ENCODE assay signal across 1 cellular context in the genomic region with DNA sequence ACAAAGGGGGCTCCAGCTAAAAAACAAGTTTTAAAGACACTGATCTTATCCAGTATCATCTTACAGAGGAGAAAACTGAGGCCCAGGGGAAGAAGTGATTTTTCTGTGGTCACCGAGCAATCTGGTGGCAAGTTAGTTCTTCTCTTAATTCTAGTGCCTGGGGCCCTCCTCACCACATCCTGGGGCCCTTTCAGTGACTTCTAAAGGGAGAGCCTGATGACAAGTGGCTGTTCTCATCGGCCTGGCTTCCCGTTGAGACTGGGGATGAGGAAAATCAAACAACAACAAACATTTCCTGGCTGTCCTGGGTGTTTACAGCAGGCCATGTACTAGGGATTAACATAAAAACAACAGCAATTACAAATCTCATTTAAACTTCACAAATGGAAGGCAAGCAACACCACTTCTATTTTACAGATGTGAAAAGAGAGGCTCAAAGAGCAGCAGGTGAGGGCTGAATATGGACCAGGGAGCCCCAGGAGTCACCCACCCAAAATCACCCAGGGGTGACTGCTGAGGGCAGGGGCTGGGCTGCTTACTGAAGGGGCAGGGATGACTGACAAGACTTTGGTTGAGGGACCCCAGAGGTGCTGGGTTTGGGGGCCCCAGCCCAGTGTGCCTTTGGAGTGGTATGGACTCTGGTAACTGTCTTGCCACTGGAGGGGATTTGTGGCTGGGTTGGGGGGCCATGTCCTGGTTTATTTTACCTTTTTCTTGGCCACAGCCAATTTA.
TF ChIP-seq lines count a peak whose summit lies in the region.

No MANE protein-coding gene starts in this region.

TF ChIP-seq in H1, 55 proteins besides CTCF, POLR2A, EP300 and RAD21 (continued from another document):
- TF ChIP-seq SUZ12 (IDR thresholded peaks at IDR 0.05; ENCODE audit: low read length) (no peak), NANOG (IDR thresholded peaks at IDR 0.05; ENCODE audit: insufficient read depth, low read depth, low read length, poor library complexity, severe bottlenecking) (no peak), HDAC6 (IDR thresholded peaks at IDR 0.05; ENCODE audit: low read depth, low read length) (no peak), SP1 (IDR thresholded peaks at IDR 0.05; ENCODE audit: low read depth, low read length) (no peak), JUN (IDR thresholded peaks at IDR 0.05; ENCODE audit: low read depth, low read length) (no peak), BRCA1 (IDR thresholded peaks at IDR 0.05; ENCODE audit: low read depth, low read length) (no peak), MAFK (IDR thresholded peaks at IDR 0.05; ENCODE audit: low read depth, low read length) (no peak), SAP30 (IDR thresholded peaks at IDR 0.05; ENCODE audit: insufficient read depth, insufficient replicate concordance, low read length) (no peak), TBP (IDR thresholded peaks at IDR 0.05; ENCODE audit: low read depth, low read length) (no peak), ZNF274 (IDR thresholded peaks at IDR 0.05; ENCODE audit: borderline replicate concordance, extremely low read depth, low read length) (no peak), BACH1 (IDR thresholded peaks at IDR 0.05; ENCODE audit: low read length) (no peak), YY1 (IDR thresholded peaks at IDR 0.05; ENCODE audit: low read depth, low read length) (no peak), SIN3A (conservative IDR thresholded peaks at IDR 0.05 in 1 of 2, IDR thresholded peaks at IDR 0.05 in 1 of 2; ENCODE audit: low read depth in 1 of 2, low read length in 2 of 2) (no peak), CHD1 (IDR thresholded peaks at IDR 0.05; ENCODE audit: low read depth, low read length) (no peak), GTF2F1 (IDR thresholded peaks at IDR 0.05; ENCODE audit: borderline replicate concordance, low read depth, low read length) (no peak), SP4 (IDR thresholded peaks at IDR 0.05; ENCODE audit: low read length) (no peak), RNF2 (IDR thresholded peaks at IDR 0.05; ENCODE audit: borderline replicate concordance, low read depth, low read length, missing control alignments, poor library complexity, severe bottlenecking) (no peak)
- TF ChIP-seq, protein P1, sequence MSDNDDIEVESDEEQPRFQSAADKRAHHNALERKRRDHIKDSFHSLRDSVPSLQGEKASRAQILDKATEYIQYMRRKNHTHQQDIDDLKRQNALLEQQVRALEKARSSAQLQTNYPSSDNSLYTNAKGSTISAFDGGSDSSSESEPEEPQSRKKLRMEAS (IDR thresholded peaks at IDR 0.05): no peak
- TF ChIP-seq, protein P2, sequence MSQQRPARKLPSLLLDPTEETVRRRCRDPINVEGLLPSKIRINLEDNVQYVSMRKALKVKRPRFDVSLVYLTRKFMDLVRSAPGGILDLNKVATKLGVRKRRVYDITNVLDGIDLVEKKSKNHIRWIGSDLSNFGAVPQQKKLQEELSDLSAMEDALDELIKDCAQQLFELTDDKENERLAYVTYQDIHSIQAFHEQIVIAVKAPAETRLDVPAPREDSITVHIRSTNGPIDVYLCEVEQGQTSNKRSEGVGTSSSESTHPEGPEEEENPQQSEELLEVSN (IDR thresholded peaks at IDR 0.05): no peak
